28 cellular contexts compared by ENCODE assay signal in genomic region chrX:48473718-48473990, GRCh38. TPM values are rescaled to one million over a fixed set of nuclear protein-coding genes. Genes with fewer than 3 reads are reported as not detected.
A peak's percentile ranks its signal among the peaks of the same experiment; 100 is the strongest.
DNase-seq lines count a peak whose midpoint lies in the region; ATAC-seq, FAIRE-seq and TF ChIP-seq lines count a peak whose summit lies in the region.
"Had no signal": no experiment of that assay in that cellular context is flagged by ENCODE, and none has a peak within 500 bp of the region (broad histone marks: within the 10 kb centered on the region; RNA-seq: fewer than 3 reads in every experiment).

No MANE protein-coding gene starts in this region.

- no peak overlapping the region for H3K4me3 Mint-ChIP-seq in chondrocyte (ENCODE audit: unreplicated experiment)
- H3K4me3 Mint-ChIP-seq: activated CD4-positive, alpha-beta T cell treated with anti-CD3 and anti-CD28 coated beads, Interleukin-2, amount 10 ng/mL, durations not matched to agents 24 days and 14 days; activated naive CD4-positive, alpha-beta T cell treated with anti-CD3 and anti-CD28 coated beads, Interleukin-2, amount 50 U/mL, for 24 hours; stimulated activated memory B cell treated with anti-CD40 and anti-IgM and Interleukin-4, amounts not matched to agents 10 μg/mL and 1 μg/mL and 100 μg/mL, for 72 hours had no signal

- no peak overlapping the region for H2BK120ac ChIP-seq in mesendoderm (ENCODE audit: low read depth, low read length)

- H3K9ac ChIP-seq in HepG2 (ENCODE audit: insufficient read depth, low read depth, low read length) (no peak overlapping the region), mesendoderm (ENCODE audit: low read length) (peak overlapping the region; percentile 8)

- 87% methylated on average over 5 of the region's 8 CpGs for WGBS in HepG2 (ENCODE audit: low lambda C conversion rate)
- WGBS in right lobe of liver (ENCODE audit: insufficient coverage, low coverage, low lambda C conversion rate, missing lambda C conversion rate): 77% methylated on average over 4 of the region's 8 CpGs
- no CpG with 5 or more reads among the region's 8 CpGs for WGBS in mesendoderm (ENCODE audit: extremely low coverage, insufficient coverage, low lambda C conversion rate)
- 65 to 69% methylated on average over 8 of the region's 8 CpGs for WGBS in upper lobe of left lung, 2 donors

- H3K4me1 ChIP-seq in HepG2 (ENCODE audit: insufficient read depth, low read length): peaks cover 62% of the 10 kb centered on the region
- peaks cover 0 to 9% (median 0%) of the 10 kb centered on the region in 4 donors for H3K4me1 ChIP-seq in right lobe of liver
- H3K4me1 ChIP-seq in mesendoderm (ENCODE audit: control insufficient read depth, low read depth, low read length): no peaks in the 10 kb centered on the region
- peaks cover 0 to 15% (median 2%) of the 10 kb centered on the region in 4 donors for H3K4me1 ChIP-seq in upper lobe of left lung
- H3K4me1 ChIP-seq: left lung had no signal

- peaks cover 2% of the 10 kb centered on the region for H3K36me3 Mint-ChIP-seq in chondrocyte (ENCODE audit: low read depth)
- H3K36me3 Mint-ChIP-seq: CD4-positive, CD25-positive, alpha-beta regulatory T cell had no signal

- TF ChIP-seq EP300 in HepG2 (IDR thresholded peaks at IDR 0.05; ENCODE audit: low read depth in 2 of 2, low read length in 2 of 2) (no peak), HepG2 (CRISPR knock-in tag; IDR thresholded peaks at IDR 0.05; ENCODE audit: borderline replicate concordance) (no peak), upper lobe of left lung (IDR thresholded peaks at IDR 0.05) (no peak)

- H2BK5ac ChIP-seq in mesendoderm (ENCODE audit: low read length): no peak overlapping the region

- H3K4me3 ChIP-seq in HepG2 (replicated peaks in 1 of 3; ENCODE audit: insufficient read depth in 1 of 3, low read depth in 2 of 3, low read length in 3 of 3) (no peak overlapping the region), right lobe of liver (no peak overlapping the region), mesendoderm (ENCODE audit: low read length) (no peak overlapping the region), upper lobe of left lung (no peak overlapping the region)
- H3K4me3 ChIP-seq: left lung had no signal

- H2BK15ac ChIP-seq in mesendoderm (replicated peaks; ENCODE audit: low read depth): no peak overlapping the region

- intact Hi-C loops in HepG2 (cut with micrococcal nuclease; ENCODE audit: unreplicated experiment): loop anchor here (5.0 to 10.0 kb wide), 2 partner anchors 34 to 61 kb away; partner anchors contain the start of genes PORCN and TBC1D25
- intact Hi-C loops in right lobe of liver (cut with DNase I): no loop called here

- H3K27me3 ChIP-seq in HepG2 (ENCODE audit: control insufficient read depth in 1 of 2, insufficient read depth in 2 of 2, low read length in 2 of 2): no peaks in the 10 kb centered on the region; a peak in 1 of 5 replicates
- no peaks in the 10 kb centered on the region for H3K27me3 ChIP-seq in right lobe of liver
- H3K27me3 ChIP-seq in mesendoderm (ENCODE audit: insufficient read depth, low read length, poor library complexity): no peaks in the 10 kb centered on the region
- peaks cover 0 to 3% (median 0%) of the 10 kb centered on the region in 4 donors for H3K27me3 ChIP-seq in upper lobe of left lung
- H3K27me3 ChIP-seq: left lung had no signal

- H3K79me2 ChIP-seq in HepG2 (ENCODE audit: insufficient read depth, low read length) (peaks cover 24% of the 10 kb centered on the region), mesendoderm (ENCODE audit: control insufficient read depth, insufficient read depth, low read length) (peaks cover 15% of the 10 kb centered on the region)

- no peaks in the 10 kb centered on the region for H3K27me3 Mint-ChIP-seq in chondrocyte (ENCODE audit: low read depth)
- H3K27me3 Mint-ChIP-seq: activated CD4-positive, alpha-beta T cell treated with anti-CD3 and anti-CD28 coated beads, Interleukin-2, amount 10 ng/mL, durations not matched to agents 24 days and 14 days; activated naive CD4-positive, alpha-beta T cell treated with anti-CD3 and anti-CD28 coated beads, Interleukin-2, amount 50 U/mL, for 24 hours; CD4-positive, CD25-positive, alpha-beta regulatory T cell; stimulated activated memory B cell treated with anti-CD40 and anti-IgM and Interleukin-4, amounts not matched to agents 10 μg/mL and 1 μg/mL and 100 μg/mL, for 72 hours had no signal

- H3K9me3 Mint-ChIP-seq in chondrocyte (ENCODE audit: low read depth): peaks cover 5% of the 10 kb centered on the region
- H3K9me3 Mint-ChIP-seq: activated CD4-positive, alpha-beta T cell treated with anti-CD3 and anti-CD28 coated beads, Interleukin-2, amount 10 ng/mL, durations not matched to agents 24 days and 14 days; activated naive CD4-positive, alpha-beta T cell treated with anti-CD3 and anti-CD28 coated beads, Interleukin-2, amount 50 U/mL, for 24 hours; CD4-positive, CD25-positive, alpha-beta regulatory T cell; stimulated activated memory B cell treated with anti-CD40 and anti-IgM and Interleukin-4, amounts not matched to agents 10 μg/mL and 1 μg/mL and 100 μg/mL, for 72 hours had no signal

- no peak for FAIRE-seq in HepG2 (lab: Jason Lieb, UNC)
- FAIRE-seq: bronchial epithelial cell, HTR-8/SVneo had no signal

- no peak for TF ChIP-seq POLR2A in HepG2 (IDR thresholded peaks at IDR 0.05; ENCODE audit: insufficient read depth in 1 of 2, low read depth in 2 of 2, low read length in 2 of 2)
- no peak for TF ChIP-seq POLR2A in right lobe of liver (IDR thresholded peaks at IDR 0.05)
- no peak for TF ChIP-seq POLR2A in upper lobe of left lung (IDR thresholded peaks at IDR 0.05)

- peak overlapping the region; percentile 29 for H3K27ac Mint-ChIP-seq in chondrocyte (ENCODE audit: unreplicated experiment)
- H3K27ac Mint-ChIP-seq: activated CD4-positive, alpha-beta T cell treated with anti-CD3 and anti-CD28 coated beads, Interleukin-2, amount 10 ng/mL, durations not matched to agents 24 days and 14 days; activated naive CD4-positive, alpha-beta T cell treated with anti-CD3 and anti-CD28 coated beads, Interleukin-2, amount 50 U/mL, for 24 hours; stimulated activated memory B cell treated with anti-CD40 and anti-IgM and Interleukin-4, amounts not matched to agents 10 μg/mL and 1 μg/mL and 100 μg/mL, for 72 hours had no signal

- ATAC-seq in HepG2 (no peak), right lobe of liver (no peak), upper lobe of left lung (ENCODE audit: low FRiP score in 2 of 2) (no peak), HG03354 (IDR thresholded peaks at IDR 0.05; ENCODE audit: poor library complexity, severe bottlenecking, unreplicated experiment) (no peak)
- ATAC-seq: left lung; Panc1; stimulated activated memory B cell treated with anti-CD40 and anti-IgM and Interleukin-4, amounts not matched to agents 10 μg/mL and 1 μg/mL and 100 μg/mL, for 72 hours had no signal

- no peak overlapping the region for H3K27ac ChIP-seq in HepG2 (ENCODE audit: extremely low read length, insufficient read depth, low read length)
- H3K27ac ChIP-seq in right lobe of liver: no peak overlapping the region
- H3K27ac ChIP-seq in mesendoderm (ENCODE audit: low read depth, low read length): peak overlapping the region; percentile 69
- H3K27ac ChIP-seq in upper lobe of left lung: no peak overlapping the region
- H3K27ac ChIP-seq: left lung, VCaP had no signal

- no TSS peak for BruUV-seq in HepG2 (replicated peaks; lab: Mats Ljungman, UMichigan)

- no peak overlapping the region for H4K8ac ChIP-seq in mesendoderm (ENCODE audit: low read depth, low read length)

- DNase-seq in HepG2 (ENCODE audit: low spot score): no peak
- DNase-seq in right lobe of liver: no peak
- no peak for DNase-seq in chondrocyte (ENCODE audit: low spot score)
- no peak for DNase-seq in mesendoderm
- DNase-seq in NOMO-1 treated with dmso at 0.1 percent for 144 hours (lab: John Stamatoyannopoulos, UW; ENCODE audit: unreplicated experiment): no peak
- DNase-seq in upper lobe of left lung: no peak
- DNase-seq in NCI-H2081 treated with DMSO at 0.1 percent for 48 hours (lab: John Stamatoyannopoulos, UW): no peak
- DNase-seq: activated CD8-positive, alpha-beta memory T cell treated with anti-CD3 and anti-CD28 coated beads for 24 hours; activated T-cell treated with anti-CD3 and anti-CD28 coated beads for 4 hours; amniotic stem cell; DMS79 treated with DMSO at 0.1 percent for 48 hours; effector CD4-positive, alpha-beta T cell; left lung; NCI-H1417; NCI-H226; occipital lobe; SHP77; substantia nigra; T1000 had no signal

- 0 out of 2 replicates have a peak overlapping the region, but pooled peaks have one; percentile 3 for H3K4me2 ChIP-seq in HepG2 (ENCODE audit: low read depth, low read length)
- H3K4me2 ChIP-seq in mesendoderm (ENCODE audit: low read length): no peak overlapping the region

- H3K56ac ChIP-seq in mesendoderm (ENCODE audit: low read length): peak overlapping the region; percentile 56

- in situ Hi-C loops in HepG2 (cut with HindIII; ENCODE audit: extremely low pct_ligation_motif_present, low pct_unique_long_range_greater_than_20kb): no loop called here

- H4K20me1 ChIP-seq in HepG2 (ENCODE audit: insufficient read depth, low read length): no peaks in the 10 kb centered on the region

- TF ChIP-seq RAD21 in HepG2 (CRISPR knock-in tag; IDR thresholded peaks at IDR 0.05): no peak

- H3K79me1 ChIP-seq in mesendoderm (ENCODE audit: low read length): peaks cover 4% of the 10 kb centered on the region

- no peaks in the 10 kb centered on the region for H3K9me3 ChIP-seq in HepG2 (ENCODE audit: low read length)
- H3K9me3 ChIP-seq in right lobe of liver: no peaks in the 10 kb centered on the region
- H3K9me3 ChIP-seq in upper lobe of left lung: no peaks in the 10 kb centered on the region
- H3K9me3 ChIP-seq: left lung had no signal

- H4K5ac ChIP-seq in mesendoderm (ENCODE audit: low read length): no peak overlapping the region

- peaks cover 38% of the 10 kb centered on the region for H3K4me1 Mint-ChIP-seq in chondrocyte (ENCODE audit: low read depth)

- POLR2A ChIA-PET in HepG2 (lab: Yijun Ruan, JAX): interaction anchor here (1.1 kb wide), 1 partner anchor 49 kb away, joined by 3 read pairs; no protein-coding TSS in a partner anchor

- TF ChIP-seq CTCF in HepG2 (CRISPR knock-in tag; IDR thresholded peaks at IDR 0.05): no peak
- no peak for TF ChIP-seq CTCF in right lobe of liver (IDR thresholded peaks at IDR 0.05)
- TF ChIP-seq CTCF in chondrocyte (IDR thresholded peaks at IDR 0.05): no peak
- no peak for TF ChIP-seq CTCF in upper lobe of left lung (IDR thresholded peaks at IDR 0.05)

- H3K4ac ChIP-seq in mesendoderm (ENCODE audit: low read depth, low read length): no peak overlapping the region

- H2AFZ ChIP-seq in HepG2 (ENCODE audit: low read length): no peak overlapping the region

- H3K36me3 ChIP-seq in HepG2 (replicated peaks in 1 of 2; ENCODE audit: control insufficient read depth in 1 of 2, insufficient read depth in 2 of 2, low read length in 2 of 2) (no peaks in the 10 kb centered on the region; a peak in 1 of 5 replicates), right lobe of liver (no peaks in the 10 kb centered on the region), mesendoderm (ENCODE audit: control insufficient read depth, insufficient read depth, low read length) (no peaks in the 10 kb centered on the region), upper lobe of left lung (no peaks in the 10 kb centered on the region)

- CTCF ChIA-PET in HepG2 (lab: Yijun Ruan, JAX; ENCODE audit: low intra/inter-chr PET ratio, low total read pairs): interaction anchor here (1.8 kb wide), 1 partner anchor 20 kb away, joined by 4 read pairs; no protein-coding TSS in a partner anchor

- no peak overlapping the region for H3K23ac ChIP-seq in mesendoderm (ENCODE audit: low read length)

- H2AK5ac ChIP-seq in mesendoderm (ENCODE audit: low read length): no peak overlapping the region

- no peak overlapping the region for H3K18ac ChIP-seq in mesendoderm (ENCODE audit: low read length)

RNA-seq across cellular contexts. Expression of gene FTSJ1, which starts 2.3 kb away (rescaled TPM):
- total RNA-seq in HepG2 (2016; rRNA removed; fragmentation: Illumina TruSeq; extraction: Trizol): 37.9 and 40.1 TPM in 2 replicates
- total RNA-seq in HepG2 (2016; cell fraction: cytosol; rRNA removed; fragmentation: Illumina TruSeq; extraction: Trizol; ENCODE audit: low read depth): 14.5 and 21.0 TPM in 2 replicates
- 38.2 and 38.5 TPM in 2 replicates for total RNA-seq in HepG2 (2016; cell fraction: insoluble cytoplasmic fraction; rRNA removed; fragmentation: Illumina TruSeq; extraction: Trizol)
- 28.7 and 33.6 TPM in 2 replicates for total RNA-seq in HepG2 (2016; cell fraction: membrane; rRNA removed; fragmentation: Illumina TruSeq; extraction: Trizol)
- 21.1 and 25.4 TPM in 2 replicates for total RNA-seq in HepG2 (2016; cell fraction: nucleus; rRNA removed; fragmentation: Illumina TruSeq; extraction: Trizol)
- polyA plus RNA-seq in HepG2 (2011; rRNA removed): 29.2 and 30.3 TPM in 2 replicates
- polyA plus RNA-seq in HepG2 (2011; cell fraction: cytosol; rRNA removed): 21.3 and 28.2 TPM in 2 replicates
- polyA plus RNA-seq in HepG2 (2011; cell fraction: nucleus; rRNA removed): 49.1 and 64.2 TPM in 2 replicates
- 19.2 and 29.3 TPM in 2 replicates for polyA plus RNA-seq in HepG2 (2012)
- polyA plus RNA-seq in HepG2 (2016; cell fraction: cytosol; fragmentation: Illumina TruSeq; extraction: Trizol; ENCODE audit: low read depth): 16.8 and 24.9 TPM in 2 replicates
- polyA plus RNA-seq in HepG2 (2016; cell fraction: insoluble cytoplasmic fraction; fragmentation: Illumina TruSeq; extraction: Trizol; ENCODE audit: low read depth): 45.2 and 50.6 TPM in 2 replicates
- 26.8 and 36.1 TPM in 2 replicates for polyA plus RNA-seq in HepG2 (2016; cell fraction: membrane; fragmentation: Illumina TruSeq; extraction: Trizol; ENCODE audit: low read depth)
- polyA plus RNA-seq in HepG2 (2016; cell fraction: nucleus; fragmentation: Illumina TruSeq; extraction: Trizol; ENCODE audit: insufficient read depth, low read depth): 56.7 and 58.6 TPM in 2 replicates
- 31.0 and 108 TPM in 2 replicates for polyA minus RNA-seq in HepG2 (2011; rRNA and poly(A)+ RNA removed; ENCODE audit: low replicate concordance)
- polyA minus RNA-seq in HepG2 (2011; cell fraction: cytosol; rRNA and poly(A)+ RNA removed): 9.3 and 14.7 TPM in 2 replicates
- polyA minus RNA-seq in HepG2 (2011; cell fraction: nucleus; rRNA and poly(A)+ RNA removed): 14.7 and 15.6 TPM in 2 replicates
- 10 to 100 TPM in 5 of 6 experiments, 1 to 10 TPM in 1; 9.9 to 30.4 (median 12.5) TPM for total RNA-seq in right lobe of liver
- total RNA-seq in chondrocyte: 53.3 to 68.0 TPM (median 55.9 TPM) in 3 replicates
- 55.1 TPM for polyA plus RNA-seq in mesendoderm (2013, experiment 1 of 2)
- 54.7 TPM for polyA plus RNA-seq in mesendoderm (2013, experiment 2 of 2)
- 10 to 100 TPM; 25.2 to 49.1 (median 42.8) TPM for total RNA-seq in upper lobe of left lung

RNA-seq across cellular contexts. Expression of gene SLC38A5, which starts 3.6 kb away (rescaled TPM):
- total RNA-seq in HepG2 (2016; rRNA removed; fragmentation: Illumina TruSeq; extraction: Trizol) (22.3 and 46.1 TPM in 2 replicates), right lobe of liver (1 to 10 TPM in 1 of 6 experiments, under 1 TPM in 4, not detected in 1; 0.22 to 1.4 (median 0.37) TPM), chondrocyte (2.5 to 2.7 TPM (median 2.6 TPM) in 3 replicates), upper lobe of left lung (10 to 100 TPM; 10.2 to 32.4 (median 17.9) TPM)
- total RNA-seq in HepG2 (2016; cell fraction: cytosol; rRNA removed; fragmentation: Illumina TruSeq; extraction: Trizol; ENCODE audit: low read depth): 13.5 and 14.5 TPM in 2 replicates
- 20.3 and 48.1 TPM in 2 replicates for total RNA-seq in HepG2 (2016; cell fraction: insoluble cytoplasmic fraction; rRNA removed; fragmentation: Illumina TruSeq; extraction: Trizol)
- total RNA-seq in HepG2 (2016; cell fraction: membrane; rRNA removed; fragmentation: Illumina TruSeq; extraction: Trizol): 23.8 and 29.3 TPM in 2 replicates
- total RNA-seq in HepG2 (2016; cell fraction: nucleus; rRNA removed; fragmentation: Illumina TruSeq; extraction: Trizol): 40.9 and 48.7 TPM in 2 replicates
- 73.4 and 90.9 TPM in 2 replicates for polyA plus RNA-seq in HepG2 (2011; rRNA removed)
- polyA plus RNA-seq in HepG2 (2011; cell fraction: cytosol; rRNA removed): 75.4 and 104 TPM in 2 replicates
- polyA plus RNA-seq in HepG2 (2011; cell fraction: nucleus; rRNA removed): 312 and 314 TPM in 2 replicates
- 32.8 and 75.3 TPM in 2 replicates for polyA plus RNA-seq in HepG2 (2012)
- polyA plus RNA-seq in HepG2 (2016; cell fraction: cytosol; fragmentation: Illumina TruSeq; extraction: Trizol; ENCODE audit: low read depth): 16.0 and 18.8 TPM in 2 replicates
- polyA plus RNA-seq in HepG2 (2016; cell fraction: insoluble cytoplasmic fraction; fragmentation: Illumina TruSeq; extraction: Trizol; ENCODE audit: low read depth): 22.1 and 26.8 TPM in 2 replicates
- 22.3 and 26.2 TPM in 2 replicates for polyA plus RNA-seq in HepG2 (2016; cell fraction: membrane; fragmentation: Illumina TruSeq; extraction: Trizol; ENCODE audit: low read depth)
- polyA plus RNA-seq in HepG2 (2016; cell fraction: nucleus; fragmentation: Illumina TruSeq; extraction: Trizol; ENCODE audit: insufficient read depth, low read depth): 112 and 114 TPM in 2 replicates
- 224 and 1,094 TPM in 2 replicates for polyA minus RNA-seq in HepG2 (2011; rRNA and poly(A)+ RNA removed; ENCODE audit: low replicate concordance)
- polyA minus RNA-seq in HepG2 (2011; cell fraction: cytosol; rRNA and poly(A)+ RNA removed): 41.8 and 53.3 TPM in 2 replicates
- 19.8 and 22.1 TPM in 2 replicates for polyA minus RNA-seq in HepG2 (2011; cell fraction: nucleus; rRNA and poly(A)+ RNA removed)
- 73.8 TPM for polyA plus RNA-seq in mesendoderm (2013, experiment 1 of 2)
- polyA plus RNA-seq in mesendoderm (2013, experiment 2 of 2): 70.1 TPM

RNA-seq across cellular contexts. Expression of gene PORCN, which starts 35.1 kb away (rescaled TPM):
- total RNA-seq in HepG2 (2016; rRNA removed; fragmentation: Illumina TruSeq; extraction: Trizol) (2.6 and 3.9 TPM in 2 replicates), right lobe of liver (1 to 10 TPM; 1.7 to 6.1 (median 1.9) TPM), chondrocyte (10.8 to 23.1 TPM (median 12.5 TPM) in 3 replicates), upper lobe of left lung (10 to 100 TPM in 5 of 6 donors, 1 to 10 TPM in 1; 10.0 to 53.4 (median 14.3) TPM)
- 2.7 and 3.7 TPM in 2 replicates for total RNA-seq in HepG2 (2016; cell fraction: cytosol; rRNA removed; fragmentation: Illumina TruSeq; extraction: Trizol; ENCODE audit: low read depth)
- 1.7 and 3.0 TPM in 2 replicates for total RNA-seq in HepG2 (2016; cell fraction: insoluble cytoplasmic fraction; rRNA removed; fragmentation: Illumina TruSeq; extraction: Trizol)
- total RNA-seq in HepG2 (2016; cell fraction: membrane; rRNA removed; fragmentation: Illumina TruSeq; extraction: Trizol): 4.4 and 5.2 TPM in 2 replicates
- total RNA-seq in HepG2 (2016; cell fraction: nucleus; rRNA removed; fragmentation: Illumina TruSeq; extraction: Trizol): 1.9 and 2.5 TPM in 2 replicates
- 5.8 and 6.0 TPM in 2 replicates for polyA plus RNA-seq in HepG2 (2011; rRNA removed)
- polyA plus RNA-seq in HepG2 (2011; cell fraction: cytosol; rRNA removed): 4.1 and 6.5 TPM in 2 replicates
- polyA plus RNA-seq in HepG2 (2011; cell fraction: nucleus; rRNA removed): 19.8 and 20.1 TPM in 2 replicates
- polyA plus RNA-seq in HepG2 (2012): 2.3 and 3.6 TPM in 2 replicates
- polyA plus RNA-seq in HepG2 (2016; cell fraction: cytosol; fragmentation: Illumina TruSeq; extraction: Trizol; ENCODE audit: low read depth): 3.8 and 3.9 TPM in 2 replicates
- 2.5 and 3.3 TPM in 2 replicates for polyA plus RNA-seq in HepG2 (2016; cell fraction: insoluble cytoplasmic fraction; fragmentation: Illumina TruSeq; extraction: Trizol; ENCODE audit: low read depth)
- 4.6 and 5.1 TPM in 2 replicates for polyA plus RNA-seq in HepG2 (2016; cell fraction: membrane; fragmentation: Illumina TruSeq; extraction: Trizol; ENCODE audit: low read depth)
- polyA plus RNA-seq in HepG2 (2016; cell fraction: nucleus; fragmentation: Illumina TruSeq; extraction: Trizol; ENCODE audit: insufficient read depth, low read depth): 5.0 and 5.7 TPM in 2 replicates
- polyA minus RNA-seq in HepG2 (2011; rRNA and poly(A)+ RNA removed; ENCODE audit: low replicate concordance): 16.7 and 23.7 TPM in 2 replicates
- polyA minus RNA-seq in HepG2 (2011; cell fraction: cytosol; rRNA and poly(A)+ RNA removed): 1.7 and 2.0 TPM in 2 replicates
- 4.2 and 5.1 TPM in 2 replicates for polyA minus RNA-seq in HepG2 (2011; cell fraction: nucleus; rRNA and poly(A)+ RNA removed)
- 7.3 TPM for polyA plus RNA-seq in mesendoderm (2013, experiment 1 of 2)
- 6.8 TPM for polyA plus RNA-seq in mesendoderm (2013, experiment 2 of 2)

RNA-seq across cellular contexts. Expression of gene EBP, which starts 48.0 kb away (rescaled TPM):
- total RNA-seq in HepG2 (2016; rRNA removed; fragmentation: Illumina TruSeq; extraction: Trizol): 162 and 260 TPM in 2 replicates
- 147 and 171 TPM in 2 replicates for total RNA-seq in HepG2 (2016; cell fraction: cytosol; rRNA removed; fragmentation: Illumina TruSeq; extraction: Trizol; ENCODE audit: low read depth)
- total RNA-seq in HepG2 (2016; cell fraction: insoluble cytoplasmic fraction; rRNA removed; fragmentation: Illumina TruSeq; extraction: Trizol): 146 and 274 TPM in 2 replicates
- 149 and 167 TPM in 2 replicates for total RNA-seq in HepG2 (2016; cell fraction: membrane; rRNA removed; fragmentation: Illumina TruSeq; extraction: Trizol)
- 182 and 206 TPM in 2 replicates for total RNA-seq in HepG2 (2016; cell fraction: nucleus; rRNA removed; fragmentation: Illumina TruSeq; extraction: Trizol)
- polyA plus RNA-seq in HepG2 (2011; rRNA removed): 106 and 162 TPM in 2 replicates
- polyA plus RNA-seq in HepG2 (2011; cell fraction: cytosol; rRNA removed): 168 and 176 TPM in 2 replicates
- polyA plus RNA-seq in HepG2 (2011; cell fraction: nucleus; rRNA removed): 94.7 and 111 TPM in 2 replicates
- 122 and 141 TPM in 2 replicates for polyA plus RNA-seq in HepG2 (2012)
- 138 and 157 TPM in 2 replicates for polyA plus RNA-seq in HepG2 (2016; cell fraction: cytosol; fragmentation: Illumina TruSeq; extraction: Trizol; ENCODE audit: low read depth)
- polyA plus RNA-seq in HepG2 (2016; cell fraction: insoluble cytoplasmic fraction; fragmentation: Illumina TruSeq; extraction: Trizol; ENCODE audit: low read depth): 129 and 142 TPM in 2 replicates
- polyA plus RNA-seq in HepG2 (2016; cell fraction: membrane; fragmentation: Illumina TruSeq; extraction: Trizol; ENCODE audit: low read depth): 117 and 128 TPM in 2 replicates
- polyA plus RNA-seq in HepG2 (2016; cell fraction: nucleus; fragmentation: Illumina TruSeq; extraction: Trizol; ENCODE audit: insufficient read depth, low read depth): 318 and 347 TPM in 2 replicates
- 268 and 948 TPM in 2 replicates for polyA minus RNA-seq in HepG2 (2011; rRNA and poly(A)+ RNA removed; ENCODE audit: low replicate concordance)
- 59.2 and 70.4 TPM in 2 replicates for polyA minus RNA-seq in HepG2 (2011; cell fraction: cytosol; rRNA and poly(A)+ RNA removed)
- 25.6 and 30.3 TPM in 2 replicates for polyA minus RNA-seq in HepG2 (2011; cell fraction: nucleus; rRNA and poly(A)+ RNA removed)
- 100 to 1,000 TPM; 150 to 276 (median 225) TPM for total RNA-seq in right lobe of liver
- total RNA-seq in chondrocyte: 35.2 to 44.4 TPM (median 39.1 TPM) in 3 replicates
- 81.5 TPM for polyA plus RNA-seq in mesendoderm (2013, experiment 1 of 2)
- 84.1 TPM for polyA plus RNA-seq in mesendoderm (2013, experiment 2 of 2)
- total RNA-seq in upper lobe of left lung: 100 to 1,000 TPM in 2 of 6 donors, 10 to 100 TPM in 4; 21.0 to 101 (median 74.9) TPM
